13 cellular contexts compared by ENCODE assay signal in the genomic region with DNA sequence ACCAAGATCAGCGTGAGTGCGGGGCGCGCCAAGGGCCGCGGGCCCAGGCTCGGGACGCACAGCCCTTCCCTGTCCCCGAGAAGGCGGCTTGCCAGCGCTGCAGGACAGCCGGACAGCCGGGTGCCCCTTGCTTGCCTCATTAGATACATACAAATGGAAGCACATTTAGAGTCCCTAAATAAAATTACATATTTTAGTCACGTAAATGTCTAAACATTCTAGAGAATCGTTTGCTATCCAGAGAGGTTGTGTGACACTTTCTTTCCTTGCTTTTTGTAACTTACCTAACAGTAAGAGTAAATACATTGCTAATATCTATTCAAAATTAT. TPM values are rescaled to one million over a fixed set of nuclear protein-coding genes. Genes with fewer than 3 reads are reported as not detected.
A peak's percentile ranks its signal among the peaks of the same experiment; 100 is the strongest.
DNase-seq lines count a peak whose midpoint lies in the region; ATAC-seq and TF ChIP-seq lines count a peak whose summit lies in the region.
"Had no signal": no experiment of that assay in that cellular context is flagged by ENCODE, and none has a peak within 500 bp of the region (broad histone marks: within the 10 kb centered on the region; RNA-seq: fewer than 3 reads in every experiment).

No MANE protein-coding gene starts in this region.

- H3K36me3 Mint-ChIP-seq in brain = peaks cover 20% of the 10 kb centered on the region

- H3K36me3 ChIP-seq in mesodermal cell (ENCODE audit: control insufficient read depth, insufficient read depth, low read length) (no peaks in the 10 kb centered on the region), transverse colon (no peaks in the 10 kb centered on the region)
- H3K36me3 ChIP-seq: SJSA1, thyroid gland had no signal

- H3K27ac ChIP-seq in mesodermal cell (ENCODE audit: low read depth, low read length, severe bottlenecking) = no peak overlapping the region
- H3K27ac ChIP-seq in transverse colon = no peak overlapping the region
- H3K27ac ChIP-seq: SJSA1, thyroid gland had no signal

- H3K4me3 ChIP-seq in mesodermal cell (ENCODE audit: extremely low read depth, insufficient read depth, low read length, poor library complexity, severe bottlenecking) (peak overlapping the region; percentile 37), transverse colon (peak overlapping the region in 3 of 4 donors; percentile 12 to 31 (median 21))
- H3K4me3 ChIP-seq: SJSA1, thyroid gland had no signal

- intact Hi-C loops in transverse colon (cut with DNase I; ENCODE audit: low total_unique reads) = no loop called here

- peaks cover 38% of the 10 kb centered on the region for H3K4me1 Mint-ChIP-seq in brain

- peaks cover 0 to 6% (median 0%) of the 10 kb centered on the region in 5 experiments for H3K9me3 Mint-ChIP-seq in brain
- H3K9me3 Mint-ChIP-seq: dendritic cell treated with granulocyte-macrophage colony-stimulating factor and Interleukin-4, amounts not matched to agents 40 ng/mL and 50 ng/mL, for 4 days had no signal

- TF ChIP-seq CTCF in brain (conservative IDR thresholded peaks at IDR 0.05) = peak in 1 of 2 experiments; percentile 9
- no peak for TF ChIP-seq CTCF in transverse colon (IDR thresholded peaks at IDR 0.05)

- no peak for ATAC-seq in HG03571 (IDR thresholded peaks at IDR 0.05; ENCODE audit: unreplicated experiment)
- ATAC-seq: naive thymus-derived CD4-positive, alpha-beta T cell had no signal

- peak overlapping the region; percentile 60 to 82 (median 79) for H3K4me3 Mint-ChIP-seq in brain
- H3K4me3 Mint-ChIP-seq: dendritic cell treated with granulocyte-macrophage colony-stimulating factor and Interleukin-4, amounts not matched to agents 40 ng/mL and 50 ng/mL, for 4 days; naive thymus-derived CD4-positive, alpha-beta T cell had no signal

- DNase-seq in NCI-H2171 treated with DMSO at 0.1 percent for 48 hours (lab: John Stamatoyannopoulos, UW) (peak; percentile 7), NCI-H2171 (lab: John Stamatoyannopoulos, UW) (no peak), transverse colon (no peak), G401 (ENCODE audit: low spot score) (no peak), medulla oblongata (ENCODE audit: extremely low spot score) (no peak)
- DNase-seq: naive thymus-derived CD4-positive, alpha-beta T cell; NCI-H187; thyroid gland had no signal

- no peaks in the 10 kb centered on the region for H3K9me3 ChIP-seq in mesodermal cell (ENCODE audit: control insufficient read depth, low read length)
- no peaks in the 10 kb centered on the region for H3K9me3 ChIP-seq in transverse colon
- H3K9me3 ChIP-seq: SJSA1, thyroid gland had no signal

- no peak overlapping the region for H3K27ac Mint-ChIP-seq in brain
- H3K27ac Mint-ChIP-seq: dendritic cell treated with granulocyte-macrophage colony-stimulating factor and Interleukin-4, amounts not matched to agents 40 ng/mL and 50 ng/mL, for 4 days; naive thymus-derived CD4-positive, alpha-beta T cell had no signal

- H3K27me3 Mint-ChIP-seq in brain = peaks cover 53% of the 10 kb centered on the region

- in situ Hi-C loops in transverse colon (cut with MboI; ENCODE audit: low pct_ligation_motif_present in 1 of 4, low pct_unique_long_range_greater_than_20kb in 1 of 4, low sequenced_read_pairs in 3 of 4) = no loop called here
- in situ Hi-C loops in G401 (cut with HindIII; ENCODE audit: low sequenced_read_pairs) = no loop called here

- H3K27me3 ChIP-seq in transverse colon = peaks cover 64% of the 10 kb centered on the region
- H3K27me3 ChIP-seq: thyroid gland had no signal

- no peak for TF ChIP-seq EP300 in transverse colon (IDR thresholded peaks at IDR 0.05; ENCODE audit: low read depth)

- 0% methylated on average over 7 to 8 of the region's 15 CpGs for WGBS in mesodermal cell (ENCODE audit: insufficient coverage in 2 of 2), 2 experiments
- 2 to 9% methylated on average over 2 to 10 of the region's 15 CpGs for WGBS in transverse colon (ENCODE audit: low coverage in 1 of 2), 2 donors

- TF ChIP-seq POLR2A in transverse colon (IDR thresholded peaks at IDR 0.05) = no peak

- H3K4me1 ChIP-seq in mesodermal cell (ENCODE audit: control insufficient read depth, insufficient read depth, low read length, poor library complexity, severe bottlenecking) (peaks cover 4% of the 10 kb centered on the region), transverse colon (peaks cover 0 to 12% (median 8%) of the 10 kb centered on the region in 4 donors)
- H3K4me1 ChIP-seq: SJSA1, thyroid gland had no signal

RNA-seq across cellular contexts. Expression of gene VSTM2A, which starts 4.8 kb away (rescaled TPM):
- 5.9 TPM for polyA plus RNA-seq in brain (ENCODE audit: insufficient read depth, low read depth, low replicate concordance)
- polyA plus RNA-seq in mesodermal cell (2013, experiment 1 of 2) = 0.70 TPM
- 0.76 TPM for polyA plus RNA-seq in mesodermal cell (2013, experiment 2 of 2)
- total RNA-seq in transverse colon = 1 to 10 TPM in 1 of 4 donors, under 1 TPM in 2, not detected in 1; 0.79 to 7.2 (median 0.96) TPM
- total RNA-seq in G401 (2014; rRNA removed; shearing (Covaris generic)) = not detected in 2 replicates
- total RNA-seq: naive thymus-derived CD4-positive, alpha-beta T cell; SJSA1 had no signal
- polyA plus RNA-seq: naive thymus-derived CD4-positive, alpha-beta T cell had no signal
